In the genomic region with DNA sequence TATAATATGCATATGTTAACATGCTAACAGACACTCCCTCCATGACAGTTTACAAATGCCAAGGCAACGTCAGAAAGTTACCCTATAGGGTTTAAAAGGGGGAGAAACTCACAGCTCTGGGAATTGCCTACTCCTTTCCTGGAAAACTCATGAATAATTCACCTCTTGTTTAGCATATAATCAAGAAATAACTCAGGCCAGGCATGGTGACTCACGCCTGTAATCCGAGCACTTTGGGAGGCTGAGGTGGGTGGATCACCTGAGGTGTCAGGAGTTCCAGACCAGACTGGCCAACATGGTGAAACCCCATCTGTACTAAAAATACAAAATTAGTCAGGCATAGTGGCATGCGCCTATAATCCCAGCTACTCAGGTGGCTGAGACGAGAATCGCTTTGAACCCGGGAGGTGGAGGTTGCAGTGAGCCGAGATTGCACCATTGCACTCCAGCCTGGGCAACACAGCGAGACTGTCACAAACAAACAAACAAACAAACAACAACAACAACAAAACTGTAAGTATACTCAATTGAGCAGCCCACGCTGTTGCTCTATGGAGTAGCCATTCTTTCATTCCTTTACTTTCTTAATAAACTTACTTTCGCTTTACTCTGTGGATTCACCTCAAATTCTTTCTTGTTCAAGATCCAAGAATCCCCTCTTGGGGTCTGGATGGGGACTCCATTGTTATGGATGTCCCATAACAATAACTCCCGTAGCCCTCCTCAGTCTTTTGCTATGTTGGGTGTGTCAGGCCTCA, we compare ENCODE assay signal across 8 cellular contexts. TPM values are rescaled to one million over a fixed set of nuclear protein-coding genes. Genes with fewer than 3 reads are reported as not detected.
DNase-seq lines count a peak whose midpoint lies in the region; ATAC-seq and TF ChIP-seq lines count a peak whose summit lies in the region.
"Not testable (repeated sequence)": the region's sequence is repeated elsewhere in the genome, so short reads cannot be mapped to it uniquely, and the experiment has no call there.

No MANE protein-coding gene starts in this region.

- TF ChIP-seq POLR2A in IMR-90 (IDR thresholded peaks at IDR 0.05; ENCODE audit: low read depth, low read length), result not testable (repeated sequence)

- H3K4me2 ChIP-seq in IMR-90 (ENCODE audit: low read depth, low read length), result not testable (repeated sequence)

- not testable (repeated sequence) for TF ChIP-seq RAD21 in IMR-90 (IDR thresholded peaks at IDR 0.05; ENCODE audit: low read length)

- ATAC-seq in IMR-90 (ENCODE audit: low read depth) (peak; percentile 66), omental fat pad (ENCODE audit: low FRiP score) (peak; percentile 56)
- peak; percentile 22 for ATAC-seq in activated CD8-positive, alpha-beta memory T cell treated with anti-CD3 and anti-CD28 coated beads, Interleukin-2, amount 10 ng/mL, durations not matched to agents 7 days and 5 days
- peak; percentile 79 for ATAC-seq in activated naive CD8-positive, alpha-beta T cell treated with anti-CD3 and anti-CD28 coated beads, Interleukin-2, amount 50 U/mL, for 24 hours

- dilution Hi-C loops in IMR-90 (cut with HindIII; ENCODE audit: low sequenced_read_pairs, unreplicated experiment), result not testable (repeated sequence)

- H3K36me3 ChIP-seq in IMR-90 (ENCODE audit: control insufficient read depth, insufficient read depth, low read length), result not testable (repeated sequence)

- not testable (repeated sequence) for H3K27me3 ChIP-seq in IMR-90 (ENCODE audit: control insufficient read depth, insufficient read depth, low read length)

- not testable (repeated sequence) for H3K4me3 Mint-ChIP-seq in T-helper 1 cell treated with Interleukin-12 subunit alpha and Interleukin-12 subunit beta and Interleukin-4 antibody, amounts not matched to agents 30 μg/mL and 1 μg/mL, for 36 hours; activated CD8-positive, alpha-beta memory T cell treated with anti-CD3 and anti-CD28 coated beads, Interleukin-2, amount 10 ng/mL, durations not matched to agents 7 days and 5 days; activated naive CD8-positive, alpha-beta T cell treated with anti-CD3 and anti-CD28 coated beads, Interleukin-2, amount 50 U/mL, for 24 hours

- H3K4me1 ChIP-seq in IMR-90 (ENCODE audit: control insufficient read depth, insufficient read depth, low read length), result not testable (repeated sequence)

- not testable (repeated sequence) for H3K18ac ChIP-seq in IMR-90 (ENCODE audit: low read depth, low read length)

- H2BK120ac ChIP-seq in IMR-90 (ENCODE audit: low read depth, low read length), result not testable (repeated sequence)

- H4K20me1 ChIP-seq in IMR-90 (ENCODE audit: insufficient read depth, low read length), result not testable (repeated sequence)

- not testable (repeated sequence) for H2AK5ac ChIP-seq in IMR-90 (ENCODE audit: low read depth, low read length)

- H4K8ac ChIP-seq in IMR-90 (ENCODE audit: low read depth in 2 of 2, low read length in 2 of 2), result not testable (repeated sequence)

- intact Hi-C loops in IMR-90 (cut with micrococcal nuclease), result not testable (repeated sequence)

- H3K27ac ChIP-seq in IMR-90 (ENCODE audit: insufficient read depth, low read length), result not testable (repeated sequence)

- POLR2A ChIA-PET in IMR-90 (lab: Charles Lee; ENCODE audit: unreplicated experiment), result not testable (repeated sequence)

- not testable (repeated sequence) for H3K27me3 Mint-ChIP-seq in T-helper 1 cell treated with Interleukin-12 subunit alpha and Interleukin-12 subunit beta and Interleukin-4 antibody, amounts not matched to agents 30 μg/mL and 1 μg/mL, for 36 hours (ENCODE audit: low read depth); activated CD8-positive, alpha-beta memory T cell treated with anti-CD3 and anti-CD28 coated beads, Interleukin-2, amount 10 ng/mL, durations not matched to agents 7 days and 5 days; activated naive CD8-positive, alpha-beta T cell treated with anti-CD3 and anti-CD28 coated beads, Interleukin-2, amount 50 U/mL, for 24 hours

- DNase-seq in COLO668 (lab: John Stamatoyannopoulos, UW; ENCODE audit: unreplicated experiment) (peak; percentile 54), IMR-90 (peak; percentile 77), fibroblast of mammary gland (ENCODE audit: low read depth) (peak; percentile 70)
- not testable (repeated sequence) for DNase-seq in activated CD8-positive, alpha-beta memory T cell treated with anti-CD3 and anti-CD28 coated beads, Interleukin-2, amount 10 ng/mL, durations not matched to agents 7 days and 5 days; omental fat pad (ENCODE audit: low spot score)
- peak; percentile 61 for DNase-seq in activated naive CD8-positive, alpha-beta T cell treated with anti-CD3 and anti-CD28 coated beads, Interleukin-2, amount 50 U/mL, for 24 hours
- DNase-seq in stimulated activated CD4-positive, alpha-beta T cell treated with anti-CD3 and anti-CD28 coated beads, Interleukin-4, amount 100 ng/mL, for 48 hours (ENCODE audit: low read depth in 2 of 2), result peak; percentile 47 to 63

- H3K36me3 Mint-ChIP-seq in T-helper 1 cell treated with Interleukin-12 subunit alpha and Interleukin-12 subunit beta and Interleukin-4 antibody, amounts not matched to agents 30 μg/mL and 1 μg/mL, for 36 hours (ENCODE audit: low read depth), result peaks cover 47% of the 10 kb centered on the region
- H3K36me3 Mint-ChIP-seq in activated CD8-positive, alpha-beta memory T cell treated with anti-CD3 and anti-CD28 coated beads, Interleukin-2, amount 10 ng/mL, durations not matched to agents 7 days and 5 days, result peaks cover 39% of the 10 kb centered on the region
- H3K36me3 Mint-ChIP-seq in activated naive CD8-positive, alpha-beta T cell treated with anti-CD3 and anti-CD28 coated beads, Interleukin-2, amount 50 U/mL, for 24 hours (ENCODE audit: low read depth), result peaks cover 56% of the 10 kb centered on the region

- H2AFZ ChIP-seq in IMR-90 (replicated peaks; ENCODE audit: low read length, poor library complexity), result not testable (repeated sequence)

- not testable (repeated sequence) for H3K4me3 ChIP-seq in IMR-90 (ENCODE audit: insufficient read depth, low read depth, low read length); fibroblast of mammary gland (ENCODE audit: control insufficient read depth, low read depth, low read length)

- BruUV-seq in IMR-90 (replicated peaks; lab: Mats Ljungman, UMichigan), result not testable (repeated sequence)

- not testable (repeated sequence) for H3K79me1 ChIP-seq in IMR-90 (ENCODE audit: low read depth in 1 of 2, low read length in 2 of 2)

- not testable (repeated sequence) for H3K56ac ChIP-seq in IMR-90 (ENCODE audit: extremely low read depth, insufficient read depth, low read length)

- not testable (repeated sequence) for H3K9ac ChIP-seq in IMR-90 (ENCODE audit: low read depth, low read length)

- peak overlapping the region; percentile 58 for H3K27ac Mint-ChIP-seq in T-helper 1 cell treated with Interleukin-12 subunit alpha and Interleukin-12 subunit beta and Interleukin-4 antibody, amounts not matched to agents 30 μg/mL and 1 μg/mL, for 36 hours
- H3K27ac Mint-ChIP-seq in activated CD8-positive, alpha-beta memory T cell treated with anti-CD3 and anti-CD28 coated beads, Interleukin-2, amount 10 ng/mL, durations not matched to agents 7 days and 5 days, result not testable (repeated sequence)
- H3K27ac Mint-ChIP-seq in activated naive CD8-positive, alpha-beta T cell treated with anti-CD3 and anti-CD28 coated beads, Interleukin-2, amount 50 U/mL, for 24 hours, result peak overlapping the region; percentile 83

- WGBS in IMR-90 (ENCODE audit: extremely low coverage in 2 of 2, insufficient read length in 1 of 2), 2 experiments, result no CpG with 5 or more reads among the region's 12 CpGs

- H3K9me3 ChIP-seq in IMR-90 (ENCODE audit: control insufficient read depth, insufficient read depth, low read length), result not testable (repeated sequence)

- in situ Hi-C loops in IMR-90 (cut with MboI; ENCODE audit: low sequenced_read_pairs), result loop anchor here (25.0 kb wide), 1 partner anchor 362 kb away; no protein-coding TSS in a partner anchor

- not testable (repeated sequence) for H2AK9ac ChIP-seq in IMR-90 (replicated peaks; ENCODE audit: low read depth, low read length, poor library complexity)

- H3K23ac ChIP-seq in IMR-90 (ENCODE audit: low read depth, low read length), result not testable (repeated sequence)

- H2BK15ac ChIP-seq in IMR-90 (ENCODE audit: low read depth, low read length), result not testable (repeated sequence)

- not testable (repeated sequence) for H2BK5ac ChIP-seq in IMR-90 (ENCODE audit: low read depth, low read length, poor library complexity, severe bottlenecking)

- not testable (repeated sequence) for H3K14ac ChIP-seq in IMR-90 (replicated peaks; ENCODE audit: low read depth, low read length)

- CTCF ChIA-PET in IMR-90 (lab: Yijun Ruan, JAX), result not testable (repeated sequence)
- CTCF ChIA-PET in activated CD8-positive, alpha-beta memory T cell treated with anti-CD3 and anti-CD28 coated beads, Interleukin-2, amount 10 ng/mL, durations not matched to agents 7 days and 5 days (lab: Charles Lee), result interaction anchor here (0.8 kb wide), 1 partner anchor 86 kb away, joined by 3 read pairs; no protein-coding TSS in a partner anchor

- not testable (repeated sequence) for H2BK20ac ChIP-seq in IMR-90 (ENCODE audit: low read depth, low read length)

- H3K9me3 Mint-ChIP-seq in T-helper 1 cell treated with Interleukin-12 subunit alpha and Interleukin-12 subunit beta and Interleukin-4 antibody, amounts not matched to agents 30 μg/mL and 1 μg/mL, for 36 hours; activated CD8-positive, alpha-beta memory T cell treated with anti-CD3 and anti-CD28 coated beads, Interleukin-2, amount 10 ng/mL, durations not matched to agents 7 days and 5 days (ENCODE audit: low read depth); activated naive CD8-positive, alpha-beta T cell treated with anti-CD3 and anti-CD28 coated beads, Interleukin-2, amount 50 U/mL, for 24 hours: not testable (repeated sequence)

- H4K91ac ChIP-seq in IMR-90 (ENCODE audit: insufficient read depth, low read depth, low read length), result not testable (repeated sequence)

- not testable (repeated sequence) for TF ChIP-seq CTCF in IMR-90 (conservative IDR thresholded peaks at IDR 0.05; ENCODE audit: low read depth, low read length); fibroblast of mammary gland (conservative IDR thresholded peaks at IDR 0.05; ENCODE audit: control insufficient read depth, insufficient read depth, low read depth, low read length); omental fat pad (IDR thresholded peaks at IDR 0.05)

- H3K9me1 ChIP-seq in IMR-90 (ENCODE audit: insufficient read depth, low read length), result not testable (repeated sequence)

- not testable (repeated sequence) for H4K5ac ChIP-seq in IMR-90 (ENCODE audit: low read depth, low read length)

- not testable (repeated sequence) for H3K4ac ChIP-seq in IMR-90 (ENCODE audit: low read depth, low read length)

- H3K4me1 Mint-ChIP-seq in T-helper 1 cell treated with Interleukin-12 subunit alpha and Interleukin-12 subunit beta and Interleukin-4 antibody, amounts not matched to agents 30 μg/mL and 1 μg/mL, for 36 hours (ENCODE audit: low read depth), result peaks cover 17% of the 10 kb centered on the region
- H3K4me1 Mint-ChIP-seq in activated CD8-positive, alpha-beta memory T cell treated with anti-CD3 and anti-CD28 coated beads, Interleukin-2, amount 10 ng/mL, durations not matched to agents 7 days and 5 days, result not testable (repeated sequence)
- H3K4me1 Mint-ChIP-seq in activated naive CD8-positive, alpha-beta T cell treated with anti-CD3 and anti-CD28 coated beads, Interleukin-2, amount 50 U/mL, for 24 hours, result peaks cover 26% of the 10 kb centered on the region

RNA-seq across cellular contexts. Expression of a gene that starts 30.0 kb away (rescaled TPM):
- total RNA-seq in IMR-90 (2012; rRNA removed) (94.1 and 240 TPM in 2 replicates), omental fat pad (100 to 1,000 TPM; 199 to 340 (median 217) TPM)
- 153 TPM in 2 replicates for polyA plus RNA-seq in IMR-90 (2012; rRNA removed)
- 65.9 and 68.8 TPM in 2 replicates for polyA plus RNA-seq in IMR-90 (2012; cell fraction: cytosol; rRNA removed)
- 22.2 and 52.1 TPM in 2 replicates for polyA plus RNA-seq in IMR-90 (2012; cell fraction: nucleus; rRNA removed; ENCODE audit: low replicate concordance)
- 100 to 1,000 TPM; 250 to 347 TPM for total RNA-seq in activated CD8-positive, alpha-beta memory T cell treated with anti-CD3 and anti-CD28 coated beads, Interleukin-2, amount 10 ng/mL, durations not matched to agents 7 days and 5 days

Comparison
In these comparisons a context has a peak if more than half of its experiments do, and no peak if none do; other contexts are left out.
1. ATAC-seq: peak in every context shown above with its lines; median percentile 79 in activated naive CD8-positive, alpha-beta T cell treated with anti-CD3 and anti-CD28 coated beads, Interleukin-2, amount 50 U/mL, for 24 hours; 66 in IMR-90; 56 in omental fat pad; 22 in activated CD8-positive, alpha-beta memory T cell treated with anti-CD3 and anti-CD28 coated beads, Interleukin-2, amount 10 ng/mL, durations not matched to agents 7 days and 5 days.